Comparison of ENCODE assay signal across 27 cellular contexts in the genomic region with DNA sequence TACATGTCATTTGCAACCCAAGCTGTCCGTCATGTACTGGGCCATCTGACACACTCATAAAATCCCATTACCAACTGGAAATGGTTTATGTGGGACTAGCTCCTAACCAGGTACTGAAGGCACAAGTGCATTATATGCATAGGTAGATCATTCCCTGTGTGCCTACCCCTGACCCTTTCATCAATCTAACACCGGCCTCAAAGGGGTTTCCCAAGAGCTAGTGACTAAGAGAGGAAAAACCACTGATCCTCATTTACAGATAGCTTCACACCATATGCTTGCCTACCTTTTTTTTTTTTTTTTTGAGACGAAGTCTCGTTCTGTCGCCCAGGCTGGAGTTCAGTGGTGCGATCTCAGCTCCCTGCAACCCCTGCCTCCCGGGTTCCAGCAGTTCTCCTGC.
"Had no signal": no experiment of that assay in that cellular context is flagged by ENCODE, and none has a peak within 500 bp of the region (broad histone marks: within the 10 kb centered on the region; RNA-seq: fewer than 3 reads in every experiment).

No MANE protein-coding gene starts in this region.

- ATAC-seq: activated CD8-positive, alpha-beta memory T cell treated with anti-CD3 and anti-CD28 coated beads, Interleukin-2, amount 10 ng/mL, durations not matched to agents 7 days and 5 days; activated CD8-positive, alpha-beta T cell treated with anti-CD3 and anti-CD28 coated beads, Interleukin-2, amount 10 ng/mL, durations not matched to agents 7 days and 5 days; effector memory CD8-positive, alpha-beta T cell; foreskin keratinocyte; gastrocnemius medialis; heart right ventricle had no signal

- H3K36me3 Mint-ChIP-seq: activated CD8-positive, alpha-beta memory T cell treated with anti-CD3 and anti-CD28 coated beads, Interleukin-2, amount 10 ng/mL, durations not matched to agents 7 days and 5 days; activated naive CD8-positive, alpha-beta T cell treated with anti-CD3 and anti-CD28 coated beads, Interleukin-2, amount 10 ng/mL, durations not matched to agents 7 days and 5 days had no signal

- H3K27ac Mint-ChIP-seq: activated CD4-positive, alpha-beta memory T cell treated with anti-CD3 and anti-CD28 coated beads for 36 hours; activated CD8-positive, alpha-beta memory T cell treated with anti-CD3 and anti-CD28 coated beads, Interleukin-2, amount 10 ng/mL, durations not matched to agents 7 days and 5 days; activated CD8-positive, alpha-beta T cell treated with anti-CD3 and anti-CD28 coated beads, Interleukin-2, amount 10 ng/mL, durations not matched to agents 7 days and 5 days; activated naive CD4-positive, alpha-beta T cell treated with anti-CD3 and anti-CD28 coated beads, Interleukin-2, amount 50 U/mL, for 24 hours; activated naive CD8-positive, alpha-beta T cell treated with anti-CD3 and anti-CD28 coated beads, Interleukin-2, amount 10 ng/mL, durations not matched to agents 7 days and 5 days; activated T-helper 1 cell treated with anti-CD3 and anti-CD28 coated beads, Interleukin-12 subunit alpha, Interleukin-12 subunit beta, Interleukin-2, Interleukin-4 antibody, amounts not matched to agents 30 ng/mL and 10 ng/mL and 1 ng/mL, durations not matched to agents 14 hours and 24 hours and 36 hours; effector memory CD8-positive, alpha-beta T cell had no signal

- DNase-seq: activated CD4-positive, alpha-beta memory T cell treated with anti-CD3 and anti-CD28 coated beads for 36 hours; activated CD4-positive, alpha-beta T cell treated with anti-CD3 and anti-CD28 coated beads for 1 hour; activated CD4-positive, alpha-beta T cell treated with anti-CD3 and anti-CD28 coated beads for 48 hours; activated CD8-positive, alpha-beta memory T cell treated with anti-CD3 and anti-CD28 coated beads, Interleukin-2, amount 10 ng/mL, durations not matched to agents 7 days and 5 days; activated CD8-positive, alpha-beta memory T cell treated with anti-CD3 and anti-CD28 coated beads, Interleukin-2, amount 50 U/mL, for 4 hours; activated CD8-positive, alpha-beta T cell treated with anti-CD3 and anti-CD28 coated beads, Interleukin-2, amount 10 ng/mL, durations not matched to agents 7 days and 5 days; activated gamma-delta T cell; activated naive CD4-positive, alpha-beta T cell; activated naive CD8-positive, alpha-beta T cell treated with anti-CD3 and anti-CD28 coated beads, Interleukin-2, amount 10 ng/mL, durations not matched to agents 7 days and 5 days; activated T-cell treated with anti-CD3 and anti-CD28 coated beads, Interleukin-2, amount 50 U/mL, for 1 hour; activated T-cell treated with anti-CD3 and anti-CD28 coated beads, Interleukin-2, amount 50 U/mL, for 48 hours; amniotic stem cell; anterior cingulate cortex; brain microvascular endothelial cell; caudate nucleus; cortex of kidney; dermis blood vessel endothelial cell; effector CD4-positive, alpha-beta T cell; effector memory CD8-positive, alpha-beta T cell; erythroblast; foreskin keratinocyte; gastrocnemius medialis; heart right ventricle; T-helper 2 cell had no signal

- H3K27me3 ChIP-seq: brain microvascular endothelial cell had no signal

- H3K27ac ChIP-seq: brain microvascular endothelial cell, esophagus muscularis mucosa, foreskin keratinocyte, gastrocnemius medialis, heart right ventricle had no signal

- H3K4me1 Mint-ChIP-seq: activated CD8-positive, alpha-beta memory T cell treated with anti-CD3 and anti-CD28 coated beads, Interleukin-2, amount 10 ng/mL, durations not matched to agents 7 days and 5 days; activated naive CD4-positive, alpha-beta T cell treated with anti-CD3 and anti-CD28 coated beads, Interleukin-2, amount 50 U/mL, for 24 hours; activated naive CD8-positive, alpha-beta T cell treated with anti-CD3 and anti-CD28 coated beads, Interleukin-2, amount 10 ng/mL, durations not matched to agents 7 days and 5 days had no signal

- H3K4me1 ChIP-seq: esophagus muscularis mucosa, foreskin keratinocyte, gastrocnemius medialis, heart right ventricle had no signal

- H3K4me3 ChIP-seq: esophagus muscularis mucosa, gastrocnemius medialis, heart right ventricle had no signal

- H3K4me3 Mint-ChIP-seq: activated CD4-positive, alpha-beta memory T cell treated with anti-CD3 and anti-CD28 coated beads for 36 hours; activated CD8-positive, alpha-beta memory T cell treated with anti-CD3 and anti-CD28 coated beads, Interleukin-2, amount 10 ng/mL, durations not matched to agents 7 days and 5 days; activated CD8-positive, alpha-beta T cell treated with anti-CD3 and anti-CD28 coated beads, Interleukin-2, amount 10 ng/mL, durations not matched to agents 7 days and 5 days; activated naive CD4-positive, alpha-beta T cell treated with anti-CD3 and anti-CD28 coated beads, Interleukin-2, amount 50 U/mL, for 24 hours; activated naive CD8-positive, alpha-beta T cell treated with anti-CD3 and anti-CD28 coated beads, Interleukin-2, amount 10 ng/mL, durations not matched to agents 7 days and 5 days; activated T-helper 1 cell treated with anti-CD3 and anti-CD28 coated beads, Interleukin-12 subunit alpha, Interleukin-12 subunit beta, Interleukin-2, Interleukin-4 antibody, amounts not matched to agents 30 ng/mL and 10 ng/mL and 1 ng/mL, durations not matched to agents 14 hours and 24 hours and 36 hours; effector memory CD8-positive, alpha-beta T cell had no signal

- H3K36me3 ChIP-seq: brain microvascular endothelial cell, gastrocnemius medialis had no signal

- H3K9me3 Mint-ChIP-seq: activated CD4-positive, alpha-beta memory T cell treated with anti-CD3 and anti-CD28 coated beads for 36 hours; activated naive CD4-positive, alpha-beta T cell treated with anti-CD3 and anti-CD28 coated beads, Interleukin-2, amount 50 U/mL, for 24 hours; activated naive CD8-positive, alpha-beta T cell treated with anti-CD3 and anti-CD28 coated beads, Interleukin-2, amount 10 ng/mL, durations not matched to agents 7 days and 5 days; activated T-helper 1 cell treated with anti-CD3 and anti-CD28 coated beads, Interleukin-12 subunit alpha, Interleukin-12 subunit beta, Interleukin-2, Interleukin-4 antibody, amounts not matched to agents 30 ng/mL and 10 ng/mL and 1 ng/mL, durations not matched to agents 14 hours and 24 hours and 36 hours; effector memory CD8-positive, alpha-beta T cell had no signal

- H3K9me3 ChIP-seq: esophagus muscularis mucosa, gastrocnemius medialis, heart right ventricle had no signal
